27 cellular contexts compared by ENCODE assay signal in the genomic region with DNA sequence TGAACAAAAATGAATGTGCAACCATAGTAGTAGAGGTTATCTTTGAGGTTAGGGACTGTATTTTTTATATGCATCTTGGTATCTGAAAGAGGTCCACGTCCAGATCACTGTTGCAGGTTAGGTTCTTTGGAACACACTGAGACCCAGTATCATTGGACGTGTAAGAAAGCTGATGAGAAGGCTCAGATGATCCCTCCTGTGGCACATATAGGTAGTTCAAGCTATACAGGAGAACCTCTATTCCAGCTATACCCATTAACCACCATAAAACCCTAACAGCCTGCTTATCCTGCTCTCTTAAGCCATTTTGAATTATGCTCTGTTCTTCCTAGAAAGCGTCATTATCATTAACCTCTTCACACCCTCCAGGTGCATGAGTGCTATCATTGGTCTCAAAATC.
"Had no signal": no experiment of that assay in that cellular context is flagged by ENCODE, and none has a peak within 500 bp of the region (broad histone marks: within the 10 kb centered on the region; RNA-seq: fewer than 3 reads in every experiment).

No MANE protein-coding gene starts in this region.

- H3K27ac ChIP-seq: adrenal gland, esophagus squamous epithelium, gastroesophageal sphincter, lower lobe of right lung, prostate gland, spleen, testis, uterus had no signal

- H3K27me3 ChIP-seq: adrenal gland, esophagus squamous epithelium, gastroesophageal sphincter, spleen, testis, uterus had no signal

- H3K9me3 ChIP-seq: adrenal gland, esophagus squamous epithelium, gastroesophageal sphincter, prostate gland, testis, uterus had no signal

- H3K36me3 ChIP-seq: adrenal gland, esophagus squamous epithelium, gastroesophageal sphincter, lower lobe of right lung, prostate gland, spleen, uterus had no signal

- H3K27me3 Mint-ChIP-seq: activated B cell treated with CpG ODN at 0.5 μM for 24 hours; activated CD4-positive, alpha-beta T cell treated with anti-CD3 and anti-CD28 coated beads for 36 hours; activated naive CD8-positive, alpha-beta T cell; central memory CD8-positive, alpha-beta T cell; effector memory CD8-positive, alpha-beta T cell; naive thymus-derived CD8-positive, alpha-beta T cell had no signal

- H3K4me1 Mint-ChIP-seq: activated B cell treated with CpG ODN at 0.5 μM for 24 hours; activated CD4-positive, alpha-beta T cell treated with anti-CD3 and anti-CD28 coated beads for 36 hours; central memory CD8-positive, alpha-beta T cell; mesothelial cell of epicardium; naive thymus-derived CD8-positive, alpha-beta T cell had no signal

- DNase-seq: activated B cell treated with CpG ODN at 0.5 μM for 24 hours; activated CD4-positive, alpha-beta T cell treated with anti-CD3 and anti-CD28 coated beads for 36 hours; activated CD4-positive, alpha-beta T cell treated with anti-CD3 and anti-CD28 coated beads, Interleukin-2, amount 50 U/mL, for 4 hours; activated CD8-positive, alpha-beta memory T cell treated with anti-CD3 and anti-CD28 coated beads, Interleukin-2, amount 50 U/mL, for 48 hours; activated naive CD4-positive, alpha-beta T cell; activated T-cell treated with anti-CD3 and anti-CD28 coated beads, Interleukin-2, amount 50 U/mL, for 4 hours; adrenal gland; effector memory CD8-positive, alpha-beta T cell; esophagus squamous epithelium; head of caudate nucleus; lower lobe of right lung; naive thymus-derived CD8-positive, alpha-beta T cell; spleen; stimulated activated CD4-positive, alpha-beta T cell treated with anti-CD3 and anti-CD28 coated beads, Interleukin-4, amount 100 ng/mL, for 1 hour; stimulated activated naive CD4-positive, alpha-beta T cell; testis; trophoblast cell; uterus had no signal

- H3K4me1 ChIP-seq: adrenal gland, esophagus squamous epithelium, gastroesophageal sphincter, lower lobe of right lung, prostate gland, spleen, testis, uterus had no signal

- H3K4me3 ChIP-seq: adrenal gland, esophagus squamous epithelium, gastroesophageal sphincter, lower lobe of right lung, prostate gland, spleen, testis, uterus had no signal

- ATAC-seq: activated CD4-positive, alpha-beta T cell treated with anti-CD3 and anti-CD28 coated beads for 36 hours; activated T-cell treated with anti-CD3 and anti-CD28 coated beads, Interleukin-2, amount 50 U/mL, for 4 hours; effector memory CD8-positive, alpha-beta T cell; gastroesophageal sphincter; lower lobe of right lung; naive thymus-derived CD8-positive, alpha-beta T cell had no signal

- H3K27ac Mint-ChIP-seq: activated B cell treated with CpG ODN at 0.5 μM for 24 hours; activated CD4-positive, alpha-beta T cell treated with anti-CD3 and anti-CD28 coated beads for 36 hours; activated naive CD8-positive, alpha-beta T cell; activated T-helper 2 cell treated with anti-CD3 and anti-CD28 coated beads, Interferon-gamma antibody, Interleukin-2, Interleukin-4, amounts not matched to agents 10 μg/mL and 5 μg/mL and 100 μg/mL, durations not matched to agents 14 hours and 24 hours and 36 hours; effector memory CD8-positive, alpha-beta T cell; mesothelial cell of epicardium; naive thymus-derived CD8-positive, alpha-beta T cell had no signal

- H3K4me3 Mint-ChIP-seq: activated B cell treated with CpG ODN at 0.5 μM for 24 hours; activated CD4-positive, alpha-beta T cell treated with anti-CD3 and anti-CD28 coated beads for 36 hours; activated naive CD8-positive, alpha-beta T cell; activated T-cell treated with anti-CD3 and anti-CD28 coated beads, Interleukin-2, amount 50 U/mL, for 4 hours; central memory CD8-positive, alpha-beta T cell; effector memory CD8-positive, alpha-beta T cell; mesothelial cell of epicardium; naive thymus-derived CD8-positive, alpha-beta T cell had no signal

- H3K36me3 Mint-ChIP-seq: activated naive CD8-positive, alpha-beta T cell; mesothelial cell of epicardium; naive thymus-derived CD8-positive, alpha-beta T cell had no signal

- FAIRE-seq: astrocyte, colon, keratinocyte had no signal
